In genomic region chr19:2703077-2703437, GRCh38 we compare ENCODE assay signal across 2 cellular contexts.
TF ChIP-seq lines count a peak whose summit lies in the region.

No MANE protein-coding gene starts in this region.

TF ChIP-seq in A549, 52 proteins besides CTCF, POLR2A, EP300 and RAD21:
- TF ChIP-seq CHD4 (IDR thresholded peaks at IDR 0.05; ENCODE audit: borderline replicate concordance) (peak; percentile 44; the same call in 1 of the 2 replicates), MAX (IDR thresholded peaks at IDR 0.05) (no peak)

TF ChIP-seq in GM23338, 12 proteins besides CTCF, POLR2A, EP300 and RAD21:
- no peak for TF ChIP-seq ETS1 (IDR thresholded peaks at IDR 0.05)
- TF ChIP-seq NANOG (IDR thresholded peaks at IDR 0.05; ENCODE audit: borderline replicate concordance), result no peak
- no peak for TF ChIP-seq JUNB (IDR thresholded peaks at IDR 0.05; ENCODE audit: unreplicated experiment)
- no peak for TF ChIP-seq REST (IDR thresholded peaks at IDR 0.05; ENCODE audit: unreplicated experiment)
- TF ChIP-seq EZH2phosphoT487 (IDR thresholded peaks at IDR 0.05; ENCODE audit: unreplicated experiment), result no peak
- TF ChIP-seq ZNF331 (CRISPR knock-in tag; IDR thresholded peaks at IDR 0.05; ENCODE audit: low read depth), result no peak
- TF ChIP-seq EZH2 (IDR thresholded peaks at IDR 0.05; ENCODE audit: low read depth, unreplicated experiment), result no peak
- TF ChIP-seq ZNF114 (CRISPR knock-in tag; IDR thresholded peaks at IDR 0.05), result no peak
- TF ChIP-seq CREB1 (CRISPR knock-in tag; IDR thresholded peaks at IDR 0.05; ENCODE audit: low read depth), result no peak
- no peak for TF ChIP-seq STAT1 (IDR thresholded peaks at IDR 0.05; ENCODE audit: unreplicated experiment)
